Comparison of ENCODE assay signal across 8 cellular contexts in genomic region chr7:151057038-151057736, GRCh38. TPM values are rescaled to one million over a fixed set of nuclear protein-coding genes. Genes with fewer than 3 reads are reported as not detected.
DNase-seq lines count a peak whose midpoint lies in the region; ATAC-seq and TF ChIP-seq lines count a peak whose summit lies in the region.

No MANE protein-coding gene starts in this region.

- no peaks in the 10 kb centered on the region for H3K27me3 Mint-ChIP-seq in CD4-positive, alpha-beta T cell
- no peaks in the 10 kb centered on the region for H3K27me3 Mint-ChIP-seq in activated naive CD8-positive, alpha-beta T cell treated with anti-CD3 and anti-CD28 coated beads, Interleukin-2, amount 50 U/mL, for 24 hours

- H3K36me3 ChIP-seq in transverse colon: no peaks in the 10 kb centered on the region

- in situ Hi-C loops in transverse colon (cut with MboI; ENCODE audit: low pct_ligation_motif_present in 1 of 4, low pct_unique_long_range_greater_than_20kb in 1 of 4, low sequenced_read_pairs in 3 of 4): no loop called here

- no peak for TF ChIP-seq POLR2A in transverse colon (IDR thresholded peaks at IDR 0.05)

- H3K4me1 ChIP-seq in transverse colon: peaks cover 27 to 42% (median 41%) of the 10 kb centered on the region in 4 donors

- peak overlapping the region; percentile 96 for H3K4me3 Mint-ChIP-seq in CD4-positive, alpha-beta T cell
- peak overlapping the region; percentile 90 for H3K4me3 Mint-ChIP-seq in activated naive CD8-positive, alpha-beta T cell treated with anti-CD3 and anti-CD28 coated beads, Interleukin-2, amount 50 U/mL, for 24 hours

- H3K4me1 Mint-ChIP-seq in CD4-positive, alpha-beta T cell (ENCODE audit: low read depth): peaks cover 49% of the 10 kb centered on the region
- peaks cover 39% of the 10 kb centered on the region for H3K4me1 Mint-ChIP-seq in activated naive CD8-positive, alpha-beta T cell treated with anti-CD3 and anti-CD28 coated beads, Interleukin-2, amount 50 U/mL, for 24 hours

- DNase-seq in CD4-positive, alpha-beta T cell: peak in 1 of 10 experiments; percentile 9
- DNase-seq in activated naive CD8-positive, alpha-beta T cell treated with anti-CD3 and anti-CD28 coated beads, Interleukin-2, amount 50 U/mL, for 24 hours: no peak
- peak in 1 of 2 donors; percentile 53 for DNase-seq in left colon
- DNase-seq in transverse colon: no peak
- DNase-seq in NCI-H1436 (lab: John Stamatoyannopoulos, UW): no peak
- no peak for DNase-seq in DMS153 (lab: John Stamatoyannopoulos, UW)

- no peak for TF ChIP-seq CTCF in CD4-positive, alpha-beta T cell (IDR thresholded peaks at IDR 0.05)
- TF ChIP-seq CTCF in transverse colon (IDR thresholded peaks at IDR 0.05): no peak

- peak overlapping the region; percentile 70 to 80 (median 74) for H3K4me3 ChIP-seq in transverse colon

- no peaks in the 10 kb centered on the region for H3K9me3 Mint-ChIP-seq in CD4-positive, alpha-beta T cell
- H3K9me3 Mint-ChIP-seq in activated naive CD8-positive, alpha-beta T cell treated with anti-CD3 and anti-CD28 coated beads, Interleukin-2, amount 50 U/mL, for 24 hours: no peaks in the 10 kb centered on the region

- 10 to 12% methylated on average over 6 to 26 of the region's 26 CpGs for WGBS in transverse colon (ENCODE audit: low coverage in 1 of 2), 2 donors

- ATAC-seq in CD4-positive, alpha-beta T cell (ENCODE audit: poor library complexity): peak; percentile 3
- ATAC-seq in GM19467 (IDR thresholded peaks at IDR 0.05; ENCODE audit: unreplicated experiment) (peak; percentile 13), HG03469 (IDR thresholded peaks at IDR 0.05; ENCODE audit: unreplicated experiment) (peak; percentile 3), left colon (peak; percentile 2)
- no peak for ATAC-seq in activated naive CD8-positive, alpha-beta T cell treated with anti-CD3 and anti-CD28 coated beads, Interleukin-2, amount 50 U/mL, for 24 hours

- CTCF ChIA-PET in CD4-positive, alpha-beta T cell (lab: Charles Lee): no interaction called here

- POLR2A ChIA-PET in CD4-positive, alpha-beta T cell (lab: Charles Lee): interaction anchor here (1.5 to 2.8 kb wide), 4 partner anchors 24 to 43 kb away, joined by 5 to 17 read pairs (median 13); partner anchors contain the start of genes ABCB8, FASTK and TMUB1

- no peaks in the 10 kb centered on the region for H3K9me3 ChIP-seq in CD4-positive, alpha-beta T cell (ENCODE audit: control insufficient read depth, low read length)
- H3K9me3 ChIP-seq in transverse colon: no peaks in the 10 kb centered on the region

- H3K27ac ChIP-seq in CD4-positive, alpha-beta T cell (ENCODE audit: low read depth, low read length): no peak overlapping the region
- peak overlapping the region; percentile 95 to 98 (median 96) for H3K27ac ChIP-seq in transverse colon

- no peaks in the 10 kb centered on the region for H3K27me3 ChIP-seq in CD4-positive, alpha-beta T cell (ENCODE audit: control insufficient read depth, insufficient read depth, low read length)
- no peaks in the 10 kb centered on the region for H3K27me3 ChIP-seq in transverse colon

- intact Hi-C loops in CD4-positive, alpha-beta T cell (cut with DNase I, micrococcal nuclease): loop anchor here (1.0 to 10.0 kb wide), 4 partner anchors 28 to 1342 kb away; partner anchors contain the start of gene ZNF467 (in 1 of the 2)
- intact Hi-C loops in left colon (cut with DNase I, micrococcal nuclease) (no loop called here), transverse colon (cut with DNase I; ENCODE audit: low total_unique reads) (no loop called here)

- peak overlapping the region; percentile 91 for H3K27ac Mint-ChIP-seq in CD4-positive, alpha-beta T cell
- H3K27ac Mint-ChIP-seq in activated naive CD8-positive, alpha-beta T cell treated with anti-CD3 and anti-CD28 coated beads, Interleukin-2, amount 50 U/mL, for 24 hours: peak overlapping the region; percentile 76

- no peak for TF ChIP-seq EP300 in transverse colon (IDR thresholded peaks at IDR 0.05; ENCODE audit: low read depth)

- peaks cover 5% of the 10 kb centered on the region for H3K36me3 Mint-ChIP-seq in CD4-positive, alpha-beta T cell (ENCODE audit: low read depth)
- no peaks in the 10 kb centered on the region for H3K36me3 Mint-ChIP-seq in activated naive CD8-positive, alpha-beta T cell treated with anti-CD3 and anti-CD28 coated beads, Interleukin-2, amount 50 U/mL, for 24 hours (ENCODE audit: low read depth)

RNA-seq across cellular contexts. Expression of gene CDK5, which starts 0.5 kb away (rescaled TPM):
- 1 to 10 TPM; 3.1 to 3.5 TPM for total RNA-seq in CD4-positive, alpha-beta T cell
- total RNA-seq in left colon: 10 to 100 TPM; 12.8 to 15.1 TPM
- 10 to 100 TPM in 3 of 4 donors, 1 to 10 TPM in 1; 1.1 to 33.8 (median 10.7) TPM for total RNA-seq in transverse colon

RNA-seq across cellular contexts. Expression of gene SLC4A2, which starts 2.2 kb away (rescaled TPM):
- 10 to 100 TPM; 27.1 to 31.4 TPM for total RNA-seq in CD4-positive, alpha-beta T cell
- total RNA-seq in left colon (10 to 100 TPM; 76.7 to 97.4 TPM), transverse colon (100 to 1,000 TPM in 2 of 4 donors, 10 to 100 TPM in 2; 61.7 to 464 (median 83.2) TPM)

RNA-seq across cellular contexts. Expression of gene ASIC3, which starts 8.9 kb away (rescaled TPM):
- 10 to 100 TPM; 13.8 to 15.2 TPM for total RNA-seq in CD4-positive, alpha-beta T cell
- total RNA-seq in left colon (1 to 10 TPM; 1.4 to 2.3 TPM), transverse colon (1 to 10 TPM; 2.6 to 4.3 (median 3.1) TPM)

RNA-seq across cellular contexts. Expression of gene FASTK, which starts 23.4 kb away (rescaled TPM):
- 10 to 100 TPM; 82.2 to 84.2 TPM for total RNA-seq in CD4-positive, alpha-beta T cell
- total RNA-seq in left colon: 100 to 1,000 TPM in 1 of 2 donors, 10 to 100 TPM in 1; 82.0 to 108 TPM
- total RNA-seq in transverse colon: 100 to 1,000 TPM; 121 to 241 (median 144) TPM

RNA-seq across cellular contexts. Expression of gene TMUB1, which starts 26.1 kb away (rescaled TPM):
- total RNA-seq in CD4-positive, alpha-beta T cell: 10 to 100 TPM; 44.5 to 46.6 TPM
- total RNA-seq in left colon: 10 to 100 TPM; 72.4 to 80.7 TPM
- 100 to 1,000 TPM in 1 of 4 donors, 10 to 100 TPM in 3; 67.5 to 105 (median 85.9) TPM for total RNA-seq in transverse colon

Comparison
In these comparisons a context has a peak if more than half of its experiments do, and no peak if none do; other contexts are left out.
1. intact Hi-C loops: an anchor here in CD4-positive, alpha-beta T cell (1.0 to 10.0 kb wide); none called in left colon and transverse colon.